ENCODE assay signal across 13 cellular contexts in the genomic region with DNA sequence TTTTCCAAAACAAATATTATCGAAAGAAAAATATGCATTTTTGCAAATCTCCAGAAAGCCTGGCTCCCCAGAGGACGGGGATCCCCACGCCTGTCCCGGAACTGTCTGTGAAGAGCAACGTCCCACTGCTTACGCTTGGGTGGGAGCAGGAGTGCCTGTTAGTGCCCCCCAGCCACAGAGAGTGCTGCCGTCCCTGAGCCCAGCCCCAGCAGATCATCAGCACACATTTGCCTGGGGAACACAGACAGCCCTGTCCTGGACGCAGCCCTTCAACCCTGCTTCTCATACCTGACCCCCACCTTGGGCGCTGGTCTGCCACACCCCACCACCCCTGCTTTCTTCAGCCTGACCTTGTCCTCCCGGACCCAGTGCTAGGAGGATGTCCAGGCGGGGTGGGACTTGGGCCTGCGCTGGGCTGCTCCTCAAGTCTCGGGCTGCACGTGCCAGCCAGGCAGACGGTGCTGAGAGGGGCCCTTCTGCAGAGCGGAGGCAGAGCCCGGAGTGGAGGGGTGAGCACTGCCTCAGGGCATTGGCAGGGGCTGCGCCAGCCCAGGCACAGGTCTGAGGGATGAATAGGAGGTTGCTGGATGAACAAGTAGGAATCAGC.
DNase-seq lines count a peak whose midpoint lies in the region; ATAC-seq, FAIRE-seq and TF ChIP-seq lines count a peak whose summit lies in the region.
"Had no signal": no experiment of that assay in that cellular context is flagged by ENCODE, and none has a peak within 500 bp of the region (broad histone marks: within the 10 kb centered on the region; RNA-seq: fewer than 3 reads in every experiment).

No MANE protein-coding gene starts in this region.

- FAIRE-seq in K562 (lab: Jason Lieb, UNC), result no peak

- TF ChIP-seq CTCF in K562 (IDR thresholded peaks at IDR 0.05 in 2 of 3, conservative IDR thresholded peaks at IDR 0.05 in 1 of 3; ENCODE audit: insufficient read depth in 2 of 3, low read depth in 1 of 3, low read length in 3 of 3), result no peak
- TF ChIP-seq CTCF in lower lobe of right lung (IDR thresholded peaks at IDR 0.05), result no peak
- TF ChIP-seq CTCF in thyroid gland (IDR thresholded peaks at IDR 0.05), result no peak
- TF ChIP-seq CTCF in GM13977 (IDR thresholded peaks at IDR 0.05; ENCODE audit: extremely low read depth, insufficient read depth, missing control alignments), result no peak

- H3K27ac Mint-ChIP-seq in activated naive CD4-positive, alpha-beta T cell treated with anti-CD3 and anti-CD28 coated beads for 36 hours, result no peak overlapping the region
- H3K27ac Mint-ChIP-seq: activated naive CD8-positive, alpha-beta T cell; T-cell had no signal

- intact Hi-C loops in activated naive CD4-positive, alpha-beta T cell treated with anti-CD3 and anti-CD28 coated beads for 36 hours (cut with micrococcal nuclease), result no loop called here
- intact Hi-C loops in K562 (cut with micrococcal nuclease), result no loop called here
- intact Hi-C loops in lower lobe of right lung (cut with DNase I), result no loop called here
- intact Hi-C loops in thyroid gland (cut with DNase I), result no loop called here

- H3K4me1 ChIP-seq in K562 (replicated peaks in 1 of 2; ENCODE audit: control insufficient read depth in 2 of 2, insufficient read depth in 2 of 2, low read length in 2 of 2) (peaks cover 0 to 53% of the 10 kb centered on the region in 2 experiments; a peak in 2 of 5 replicates), lower lobe of right lung (no peaks in the 10 kb centered on the region), thyroid gland (no peaks in the 10 kb centered on the region), GM23248 (ENCODE audit: insufficient read depth) (no peaks in the 10 kb centered on the region)

- TF ChIP-seq EP300 in K562 (IDR thresholded peaks at IDR 0.05; ENCODE audit: low read length), result no peak

- no peaks in the 10 kb centered on the region for H3K9me3 ChIP-seq in K562 (replicated peaks; ENCODE audit: control insufficient read depth, insufficient read depth, low read depth, low read length)
- H3K9me3 ChIP-seq in lower lobe of right lung, result no peaks in the 10 kb centered on the region
- no peaks in the 10 kb centered on the region for H3K9me3 ChIP-seq in thyroid gland
- H3K9me3 ChIP-seq in GM23248 (ENCODE audit: low read depth), result no peaks in the 10 kb centered on the region
- H3K9me3 ChIP-seq: neutrophil had no signal

- WGBS in K562 (ENCODE audit: insufficient coverage, low coverage, missing lambda C conversion rate), result 6% methylated on average over 15 of the region's 18 CpGs
- 83 to 87% methylated on average over 16 to 18 of the region's 18 CpGs for WGBS in thyroid gland, 2 donors
- 57 to 58% methylated on average over 16 to 18 of the region's 18 CpGs for WGBS in GM23248 (ENCODE audit: low coverage in 1 of 2, low lambda C conversion rate in 2 of 2, missing lambda C conversion rate in 2 of 2), 2 experiments

- H3K4me2 ChIP-seq in K562 (ENCODE audit: insufficient read depth, low read length) (no peak overlapping the region), GM23248 (ENCODE audit: unreplicated experiment) (no peak overlapping the region)

- H3K9ac ChIP-seq in K562 (ENCODE audit: insufficient read depth in 1 of 2, low read depth in 2 of 2, low read length in 2 of 2) (no peak overlapping the region), GM23248 (no peak overlapping the region)

- no peaks in the 10 kb centered on the region for H3K4me1 Mint-ChIP-seq in activated naive CD4-positive, alpha-beta T cell treated with anti-CD3 and anti-CD28 coated beads for 36 hours (ENCODE audit: low read depth)
- H3K4me1 Mint-ChIP-seq: T-cell had no signal

- no peaks in the 10 kb centered on the region for H3K9me3 Mint-ChIP-seq in activated naive CD4-positive, alpha-beta T cell treated with anti-CD3 and anti-CD28 coated beads for 36 hours
- H3K9me3 Mint-ChIP-seq: T-cell had no signal

- H3K36me3 Mint-ChIP-seq in activated naive CD4-positive, alpha-beta T cell treated with anti-CD3 and anti-CD28 coated beads for 36 hours (ENCODE audit: low read depth), result no peaks in the 10 kb centered on the region
- H3K36me3 Mint-ChIP-seq: activated naive CD8-positive, alpha-beta T cell had no signal

- no TSS peak for BruUV-seq in K562 (replicated peaks; lab: Mats Ljungman, UMichigan)

- TF ChIP-seq POLR2A in K562 (conservative IDR thresholded peaks at IDR 0.05) (no peak), thyroid gland (IDR thresholded peaks at IDR 0.05) (no peak)

- no peaks in the 10 kb centered on the region for H3K36me3 ChIP-seq in K562 (ENCODE audit: control insufficient read depth, insufficient read depth, low read length)
- H3K36me3 ChIP-seq in lower lobe of right lung, result no peaks in the 10 kb centered on the region
- no peaks in the 10 kb centered on the region for H3K36me3 ChIP-seq in thyroid gland
- no peaks in the 10 kb centered on the region for H3K36me3 ChIP-seq in GM23248 (ENCODE audit: low read depth)

- in situ Hi-C loops in K562 (cut with MboI) (no loop called here), GM13977 (cut with MboI; ENCODE audit: low pct_unique_long_range_greater_than_20kb, low sequenced_read_pairs, unreplicated experiment) (no loop called here), GM23248 (cut with MboI) (no loop called here)

- POLR2A ChIA-PET in K562 (lab: Yijun Ruan, JAX), result interaction anchor here (1.3 kb wide), 1 partner anchor 19 kb away, joined by 3 read pairs; no protein-coding TSS in a partner anchor

- TF ChIP-seq RAD21 in K562 (CRISPR knock-in tag; conservative IDR thresholded peaks at IDR 0.05 in 1 of 2, IDR thresholded peaks at IDR 0.05 in 1 of 2), result no peak

- no peak overlapping the region for H2AFZ ChIP-seq in K562 (ENCODE audit: low read depth, low read length)
- H2AFZ ChIP-seq in GM23248, result no peak overlapping the region

- CTCF ChIA-PET in activated naive CD4-positive, alpha-beta T cell treated with anti-CD3 and anti-CD28 coated beads for 36 hours (lab: Charles Lee), result no interaction called here
- CTCF ChIA-PET in K562 (lab: Yijun Ruan, JAX; ENCODE audit: low intra/inter-chr PET ratio), result no interaction called here

- H3K4me3 ChIP-seq in K562, result no peak overlapping the region
- H3K4me3 ChIP-seq in lower lobe of right lung, result no peak overlapping the region
- H3K4me3 ChIP-seq in thyroid gland (replicated peaks in 1 of 3), result no peak overlapping the region
- H3K4me3 ChIP-seq in GM23248, result no peak overlapping the region
- H3K4me3 ChIP-seq: lung had no signal

- H3K27me3 ChIP-seq in K562 (ENCODE audit: control insufficient read depth in 2 of 2, insufficient read depth in 2 of 2, low read length in 2 of 2), result peaks cover 4 to 58% of the 10 kb centered on the region in 2 experiments; a peak in 4 of 5 replicates
- no peaks in the 10 kb centered on the region for H3K27me3 ChIP-seq in lower lobe of right lung (ENCODE audit: low read depth)
- no peaks in the 10 kb centered on the region for H3K27me3 ChIP-seq in thyroid gland
- H3K27me3 ChIP-seq in GM23248 (replicated peaks; ENCODE audit: insufficient read depth), result no peaks in the 10 kb centered on the region
- H3K27me3 ChIP-seq: neutrophil had no signal

- no peaks in the 10 kb centered on the region for H3K9me2 ChIP-seq in GM23248 (ENCODE audit: insufficient read depth)

- H3K4me3 Mint-ChIP-seq in activated naive CD4-positive, alpha-beta T cell treated with anti-CD3 and anti-CD28 coated beads for 36 hours, result no peak overlapping the region
- H3K4me3 Mint-ChIP-seq: activated naive CD8-positive, alpha-beta T cell; T-cell had no signal

- no peaks in the 10 kb centered on the region for H3K9me1 ChIP-seq in K562 (ENCODE audit: control insufficient read depth, insufficient read depth, low read length)

- peak; percentile 2 for DNase-seq in activated naive CD4-positive, alpha-beta T cell treated with anti-CD3 and anti-CD28 coated beads for 36 hours
- DNase-seq in activated naive CD4-positive, alpha-beta T cell (lab: John Stamatoyannopoulos, UW), result no peak
- no peak for DNase-seq in K562 (ENCODE audit: extremely low read depth in 1 of 4, low spot score in 3 of 4)
- peak; percentile 35 for DNase-seq in lower lobe of right lung
- DNase-seq in thyroid gland, result peak; percentile 0
- DNase-seq in DMS114 treated with DMSO at 0.1 percent for 48 hours (lab: John Stamatoyannopoulos, UW; ENCODE audit: unreplicated experiment), result no peak
- DNase-seq in GM13977 (ENCODE audit: low spot score), result no peak
- DNase-seq in GM23248, result no peak
- DNase-seq: erythroblast had no signal

- H3K79me2 ChIP-seq in K562 (ENCODE audit: control insufficient read depth, insufficient read depth, low read length) (no peaks in the 10 kb centered on the region), GM23248 (ENCODE audit: insufficient read depth) (no peaks in the 10 kb centered on the region)

- no peak overlapping the region for H3K27ac ChIP-seq in K562 (ENCODE audit: extremely low read depth, low read depth, low read length)
- H3K27ac ChIP-seq in lower lobe of right lung, result no peak overlapping the region
- no peak overlapping the region for H3K27ac ChIP-seq in thyroid gland
- H3K27ac ChIP-seq in GM23248, result no peak overlapping the region
- H3K27ac ChIP-seq: neutrophil had no signal

- H3K27me3 Mint-ChIP-seq in activated naive CD4-positive, alpha-beta T cell treated with anti-CD3 and anti-CD28 coated beads for 36 hours (ENCODE audit: low read depth), result no peaks in the 10 kb centered on the region
- H3K27me3 Mint-ChIP-seq: activated naive CD8-positive, alpha-beta T cell; T-cell had no signal

- H4K20me1 ChIP-seq in K562 (replicated peaks; ENCODE audit: control insufficient read depth, insufficient read depth, low read length), result peaks cover 10% of the 10 kb centered on the region; the same call in 1 of the 2 replicates
- no peaks in the 10 kb centered on the region for H4K20me1 ChIP-seq in GM23248 (ENCODE audit: insufficient read depth)

- ATAC-seq in K562, result no peak
- ATAC-seq in lower lobe of right lung, result no peak
- ATAC-seq: T-cell had no signal

- no peaks in the 10 kb centered on the region for H3F3A ChIP-seq in GM23248 (ENCODE audit: insufficient read depth)

TF ChIP-seq in K562, 482 proteins besides CTCF, POLR2A, EP300 and RAD21:
- TF ChIP-seq TAF1 (IDR thresholded peaks at IDR 0.05; ENCODE audit: control insufficient read depth, extremely low read depth, insufficient read depth, low read length, severe bottlenecking) (no peak), BHLHE40 (IDR thresholded peaks at IDR 0.05; ENCODE audit: low read length) (peak; percentile 32)

Comparison
In these comparisons a context has a peak if more than half of its experiments do, and no peak if none do; other contexts are left out.
1. DNase-seq: peak in activated naive CD4-positive, alpha-beta T cell treated with anti-CD3 and anti-CD28 coated beads for 36 hours (single experiment), lower lobe of right lung (single experiment) and thyroid gland (2 of 2); none in activated naive CD4-positive, alpha-beta T cell (0 of 4), K562 (0 of 4), DMS114 treated with DMSO at 0.1 percent for 48 hours (single experiment), GM13977 (single experiment) and GM23248 (single experiment).